Comparison of ENCODE assay signal across 13 cellular contexts in the genomic region with DNA sequence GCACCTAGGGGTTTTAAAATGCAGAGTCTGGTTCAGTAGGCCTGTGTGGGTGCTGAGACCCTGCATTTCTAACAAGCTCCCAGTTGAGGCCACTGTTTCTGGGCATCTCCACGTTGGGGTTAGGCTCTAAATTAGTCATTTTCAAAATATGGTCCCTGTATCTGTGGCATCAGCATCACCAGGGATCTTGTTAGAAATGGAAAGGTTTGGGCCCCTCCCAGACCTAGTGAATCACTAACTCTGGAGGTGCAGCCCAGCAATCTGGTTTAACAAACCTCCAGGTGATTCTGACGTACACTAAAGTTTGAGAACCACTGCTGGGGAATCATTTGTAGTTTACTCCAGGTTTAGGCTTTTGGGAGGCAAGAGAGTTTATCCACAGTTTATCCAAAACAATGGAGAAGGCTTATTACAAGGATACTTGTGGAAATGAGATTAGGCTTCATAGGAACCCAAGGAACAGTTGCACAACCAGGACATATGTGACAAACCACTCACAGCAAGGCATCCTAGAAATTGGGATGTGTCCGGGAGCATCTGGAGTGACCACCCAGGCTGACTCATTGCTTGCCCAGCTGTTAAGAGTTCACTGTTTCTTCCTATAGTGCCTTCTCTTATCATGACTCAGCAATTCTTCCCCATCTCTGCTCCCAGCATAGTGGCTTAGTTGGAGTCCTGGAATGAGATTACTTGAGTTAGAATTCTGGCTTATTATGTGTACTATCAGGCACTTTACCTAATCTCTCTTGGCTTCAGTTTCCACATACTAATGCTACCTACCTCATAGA.
DNase-seq lines count a peak whose midpoint lies in the region; ATAC-seq and TF ChIP-seq lines count a peak whose summit lies in the region.
"Had no signal": no experiment of that assay in that cellular context is flagged by ENCODE, and none has a peak within 500 bp of the region (broad histone marks: within the 10 kb centered on the region; RNA-seq: fewer than 3 reads in every experiment).

No MANE protein-coding gene starts in this region.

- H3K36me3 ChIP-seq in SJCRH30: no peaks in the 10 kb centered on the region
- H3K36me3 ChIP-seq in transverse colon: no peaks in the 10 kb centered on the region

- H3K4me3 Mint-ChIP-seq in osteocyte (ENCODE audit: unreplicated experiment): no peak overlapping the region
- H3K4me3 Mint-ChIP-seq in stimulated activated naive B cell treated with anti-CD40 and anti-IgM and Interleukin-4, amounts not matched to agents 10 μg/mL and 1 μg/mL and 100 μg/mL, for 72 hours: no peak overlapping the region
- H3K4me3 Mint-ChIP-seq in activated T-helper 1 cell treated with anti-CD3 and anti-CD28 coated beads, Interleukin-12 subunit alpha, Interleukin-12 subunit beta, Interleukin-2, Interleukin-4 antibody, amounts not matched to agents 30 ng/mL and 10 ng/mL and 1 ng/mL, durations not matched to agents 14 hours and 24 hours and 36 hours: no peak overlapping the region
- H3K4me3 Mint-ChIP-seq: brain; T-helper 2 cell treated with Interferon-gamma antibody and Interleukin-4, amounts not matched to agents 5 μg/mL and 100 μg/mL, for 36 hours had no signal

- in situ Hi-C loops in transverse colon (cut with MboI; ENCODE audit: low pct_ligation_motif_present in 1 of 4, low pct_unique_long_range_greater_than_20kb in 1 of 4, low sequenced_read_pairs in 3 of 4): no loop called here

- TF ChIP-seq CTCF in osteocyte (IDR thresholded peaks at IDR 0.05) (no peak), transverse colon (IDR thresholded peaks at IDR 0.05) (no peak)

- H3K9me3 ChIP-seq in SJCRH30 (replicated peaks) (no peaks in the 10 kb centered on the region), transverse colon (no peaks in the 10 kb centered on the region)

- no peaks in the 10 kb centered on the region for H3K36me3 Mint-ChIP-seq in osteocyte (ENCODE audit: unreplicated experiment)
- H3K36me3 Mint-ChIP-seq in stimulated activated naive B cell treated with anti-CD40 and anti-IgM and Interleukin-4, amounts not matched to agents 10 μg/mL and 1 μg/mL and 100 μg/mL, for 72 hours: no peaks in the 10 kb centered on the region
- no peaks in the 10 kb centered on the region for H3K36me3 Mint-ChIP-seq in activated T-helper 1 cell treated with anti-CD3 and anti-CD28 coated beads, Interleukin-12 subunit alpha, Interleukin-12 subunit beta, Interleukin-2, Interleukin-4 antibody, amounts not matched to agents 30 ng/mL and 10 ng/mL and 1 ng/mL, durations not matched to agents 14 hours and 24 hours and 36 hours (ENCODE audit: low read depth)
- H3K36me3 Mint-ChIP-seq: brain had no signal

- H3K4me1 ChIP-seq in SJCRH30 (peaks cover 26% of the 10 kb centered on the region), transverse colon (no peaks in the 10 kb centered on the region)

- no peak overlapping the region for H3K4me3 ChIP-seq in SJCRH30
- no peak overlapping the region for H3K4me3 ChIP-seq in transverse colon
- H3K4me3 ChIP-seq: skin epidermis had no signal

- H3K27me3 Mint-ChIP-seq in osteocyte (ENCODE audit: unreplicated experiment): no peaks in the 10 kb centered on the region
- H3K27me3 Mint-ChIP-seq in stimulated activated naive B cell treated with anti-CD40 and anti-IgM and Interleukin-4, amounts not matched to agents 10 μg/mL and 1 μg/mL and 100 μg/mL, for 72 hours: peaks cover 5 to 6% of the 10 kb centered on the region in 2 donors
- H3K27me3 Mint-ChIP-seq in activated T-helper 1 cell treated with anti-CD3 and anti-CD28 coated beads, Interleukin-12 subunit alpha, Interleukin-12 subunit beta, Interleukin-2, Interleukin-4 antibody, amounts not matched to agents 30 ng/mL and 10 ng/mL and 1 ng/mL, durations not matched to agents 14 hours and 24 hours and 36 hours (ENCODE audit: insufficient read depth): no peaks in the 10 kb centered on the region

- H3K9me3 Mint-ChIP-seq in osteocyte (ENCODE audit: unreplicated experiment): no peaks in the 10 kb centered on the region
- H3K9me3 Mint-ChIP-seq in stimulated activated naive B cell treated with anti-CD40 and anti-IgM and Interleukin-4, amounts not matched to agents 10 μg/mL and 1 μg/mL and 100 μg/mL, for 72 hours: no peaks in the 10 kb centered on the region
- H3K9me3 Mint-ChIP-seq in activated T-helper 1 cell treated with anti-CD3 and anti-CD28 coated beads, Interleukin-12 subunit alpha, Interleukin-12 subunit beta, Interleukin-2, Interleukin-4 antibody, amounts not matched to agents 30 ng/mL and 10 ng/mL and 1 ng/mL, durations not matched to agents 14 hours and 24 hours and 36 hours: no peaks in the 10 kb centered on the region
- H3K9me3 Mint-ChIP-seq: brain; T-helper 2 cell treated with Interferon-gamma antibody and Interleukin-4, amounts not matched to agents 5 μg/mL and 100 μg/mL, for 36 hours had no signal

- 63% methylated on average over 3 of the region's 3 CpGs; no CpG with 5 or more reads in 1 of the 2 donors for WGBS in transverse colon (ENCODE audit: low coverage in 1 of 2), 2 donors

- H3K27ac ChIP-seq in SJCRH30 (peak overlapping the region; percentile 88), transverse colon (peak overlapping the region in 1 of 4 donors; percentile 25)

- ATAC-seq in stimulated activated naive B cell treated with anti-CD40 and anti-IgM and Interleukin-4, amounts not matched to agents 10 μg/mL and 1 μg/mL and 100 μg/mL, for 72 hours (replicated peaks): no peak

- peak overlapping the region; percentile 54 for H3K27ac Mint-ChIP-seq in osteocyte (ENCODE audit: unreplicated experiment)
- no peak overlapping the region for H3K27ac Mint-ChIP-seq in stimulated activated naive B cell treated with anti-CD40 and anti-IgM and Interleukin-4, amounts not matched to agents 10 μg/mL and 1 μg/mL and 100 μg/mL, for 72 hours
- no peak overlapping the region for H3K27ac Mint-ChIP-seq in activated T-helper 1 cell treated with anti-CD3 and anti-CD28 coated beads, Interleukin-12 subunit alpha, Interleukin-12 subunit beta, Interleukin-2, Interleukin-4 antibody, amounts not matched to agents 30 ng/mL and 10 ng/mL and 1 ng/mL, durations not matched to agents 14 hours and 24 hours and 36 hours
- H3K27ac Mint-ChIP-seq: T-helper 2 cell treated with Interferon-gamma antibody and Interleukin-4, amounts not matched to agents 5 μg/mL and 100 μg/mL, for 36 hours had no signal

- no peak for TF ChIP-seq EP300 in transverse colon (IDR thresholded peaks at IDR 0.05; ENCODE audit: low read depth)

- H3K4me1 Mint-ChIP-seq in osteocyte (ENCODE audit: unreplicated experiment): peaks cover 11% of the 10 kb centered on the region
- no peaks in the 10 kb centered on the region for H3K4me1 Mint-ChIP-seq in stimulated activated naive B cell treated with anti-CD40 and anti-IgM and Interleukin-4, amounts not matched to agents 10 μg/mL and 1 μg/mL and 100 μg/mL, for 72 hours
- no peaks in the 10 kb centered on the region for H3K4me1 Mint-ChIP-seq in activated T-helper 1 cell treated with anti-CD3 and anti-CD28 coated beads, Interleukin-12 subunit alpha, Interleukin-12 subunit beta, Interleukin-2, Interleukin-4 antibody, amounts not matched to agents 30 ng/mL and 10 ng/mL and 1 ng/mL, durations not matched to agents 14 hours and 24 hours and 36 hours (ENCODE audit: low read depth)

- peak; percentile 68 for DNase-seq in GM03348 (ENCODE audit: low spot score)
- DNase-seq in SJCRH30: peak; percentile 84 to 89
- DNase-seq in fibroblast of the conjunctiva (ENCODE audit: low read depth): peak; percentile 69
- no peak for DNase-seq in osteocyte (ENCODE audit: extremely low spot score, unreplicated experiment)
- no peak for DNase-seq in CD1c-positive myeloid dendritic cell (ENCODE audit: extremely low spot score)
- no peak for DNase-seq in stimulated activated naive B cell treated with anti-CD40 and anti-IgM and Interleukin-4, amounts not matched to agents 10 μg/mL and 1 μg/mL and 100 μg/mL, for 72 hours
- no peak for DNase-seq in transverse colon
- no peak for DNase-seq in activated T-helper 1 cell treated with anti-CD3 and anti-CD28 coated beads, Interleukin-12 subunit alpha, Interleukin-12 subunit beta, Interleukin-2, Interleukin-4 antibody, amounts not matched to agents 30 ng/mL and 10 ng/mL and 1 ng/mL, durations not matched to agents 14 hours and 24 hours and 36 hours (ENCODE audit: low spot score)
- DNase-seq: DMS79, foreskin melanocyte had no signal

- intact Hi-C loops in transverse colon (cut with DNase I; ENCODE audit: low total_unique reads): no loop called here
- intact Hi-C loops in activated T-helper 1 cell treated with anti-CD3 and anti-CD28 coated beads, Interleukin-12 subunit alpha, Interleukin-12 subunit beta, Interleukin-2, Interleukin-4 antibody, amounts not matched to agents 30 ng/mL and 10 ng/mL and 1 ng/mL, durations not matched to agents 14 hours and 24 hours and 36 hours (cut with micrococcal nuclease): no loop called here

- H3K27me3 ChIP-seq in SJCRH30: no peaks in the 10 kb centered on the region
- H3K27me3 ChIP-seq in transverse colon: no peaks in the 10 kb centered on the region

- no peak for TF ChIP-seq POLR2A in transverse colon (IDR thresholded peaks at IDR 0.05)

Comparison
In these comparisons a context has a peak if more than half of its experiments do, and no peak if none do; other contexts are left out.
1. DNase-seq: peak in GM03348 (single experiment), SJCRH30 (2 of 2) and fibroblast of the conjunctiva (single experiment); none in osteocyte (single experiment), CD1c-positive myeloid dendritic cell (single experiment), stimulated activated naive B cell treated with anti-CD40 and anti-IgM and Interleukin-4, amounts not matched to agents 10 μg/mL and 1 μg/mL and 100 μg/mL, for 72 hours (single experiment), transverse colon (single experiment) and activated T-helper 1 cell treated with anti-CD3 and anti-CD28 coated beads, Interleukin-12 subunit alpha, Interleukin-12 subunit beta, Interleukin-2, Interleukin-4 antibody, amounts not matched to agents 30 ng/mL and 10 ng/mL and 1 ng/mL, durations not matched to agents 14 hours and 24 hours and 36 hours (single experiment).